ENCODE assay signal across 31 cellular contexts in genomic region chr9:8904971-8905370, GRCh38.
"Had no signal": no experiment of that assay in that cellular context is flagged by ENCODE, and none has a peak within 500 bp of the region (broad histone marks: within the 10 kb centered on the region; RNA-seq: fewer than 3 reads in every experiment).

No MANE protein-coding gene starts in this region.

- H3K36me3 ChIP-seq: ascending aorta, brain microvascular endothelial cell had no signal

- H3K9me3 Mint-ChIP-seq: activated CD4-positive, alpha-beta T cell treated with anti-CD3 and anti-CD28 coated beads, Interleukin-2, amount 10 ng/mL, durations not matched to agents 24 days and 14 days; activated T-helper 1 cell treated with anti-CD3 and anti-CD28 coated beads, Interleukin-12 subunit alpha, Interleukin-12 subunit beta, Interleukin-2, Interleukin-4 antibody, amounts not matched to agents 30 ng/mL and 10 ng/mL and 1 ng/mL, durations not matched to agents 14 hours and 24 hours and 36 hours; activated T-helper 2 cell treated with anti-CD3 and anti-CD28 coated beads, Interferon-gamma antibody, Interleukin-2, Interleukin-4, amounts not matched to agents 10 μg/mL and 5 μg/mL and 100 μg/mL, durations not matched to agents 14 hours and 24 hours and 36 hours; dendritic cell treated with granulocyte-macrophage colony-stimulating factor and Interleukin-4, amounts not matched to agents 40 ng/mL and 50 ng/mL, for 4 days had no signal

- FAIRE-seq: bronchial epithelial cell, frontal cortex had no signal

- H3K27me3 ChIP-seq: ascending aorta, brain microvascular endothelial cell, dorsolateral prefrontal cortex had no signal

- H3K27me3 Mint-ChIP-seq: activated CD4-positive, alpha-beta memory T cell treated with anti-CD3 and anti-CD28 coated beads for 36 hours; activated CD4-positive, alpha-beta T cell treated with anti-CD3 and anti-CD28 coated beads, Interleukin-2, amount 10 ng/mL, durations not matched to agents 24 days and 14 days; activated CD8-positive, alpha-beta memory T cell treated with anti-CD3 and anti-CD28 coated beads, Interleukin-2, amount 10 ng/mL, durations not matched to agents 7 days and 5 days; central memory CD8-positive, alpha-beta T cell; dendritic cell treated with granulocyte-macrophage colony-stimulating factor and Interleukin-4, amounts not matched to agents 40 ng/mL and 50 ng/mL, for 4 days had no signal

- ATAC-seq: activated CD4-positive, alpha-beta T cell treated with anti-CD3 and anti-CD28 coated beads for 36 hours; activated CD8-positive, alpha-beta memory T cell treated with anti-CD3 and anti-CD28 coated beads, Interleukin-2, amount 10 ng/mL, durations not matched to agents 7 days and 5 days; activated CD8-positive, alpha-beta T cell treated with anti-CD3 and anti-CD28 coated beads, Interleukin-2, amount 10 ng/mL, durations not matched to agents 7 days and 5 days; activated naive CD4-positive, alpha-beta T cell treated with anti-CD3 and anti-CD28 coated beads, Interleukin-2, amount 50 U/mL, for 72 hours; esophagus mucosa had no signal

- H3K27ac ChIP-seq: ascending aorta, brain microvascular endothelial cell, coronary artery, dorsolateral prefrontal cortex had no signal

- H3K27ac Mint-ChIP-seq: activated CD4-positive, alpha-beta memory T cell treated with anti-CD3 and anti-CD28 coated beads for 36 hours; activated CD4-positive, alpha-beta T cell treated with anti-CD3 and anti-CD28 coated beads for 36 hours; activated CD4-positive, alpha-beta T cell treated with anti-CD3 and anti-CD28 coated beads, Interleukin-2, amount 10 ng/mL, durations not matched to agents 24 days and 14 days; activated CD8-positive, alpha-beta memory T cell treated with anti-CD3 and anti-CD28 coated beads, Interleukin-2, amount 10 ng/mL, durations not matched to agents 7 days and 5 days; activated CD8-positive, alpha-beta T cell treated with anti-CD3 and anti-CD28 coated beads, Interleukin-2, amount 10 ng/mL, durations not matched to agents 7 days and 5 days; activated naive CD4-positive, alpha-beta T cell treated with anti-CD3 and anti-CD28 coated beads for 36 hours; activated naive CD4-positive, alpha-beta T cell treated with anti-CD3 and anti-CD28 coated beads, Interleukin-2, amount 50 U/mL, for 72 hours; activated naive CD8-positive, alpha-beta T cell treated with anti-CD3 and anti-CD28 coated beads, Interleukin-2, amount 10 ng/mL, durations not matched to agents 7 days and 5 days; activated T-helper 1 cell treated with anti-CD3 and anti-CD28 coated beads, Interleukin-12 subunit alpha, Interleukin-12 subunit beta, Interleukin-2, Interleukin-4 antibody, amounts not matched to agents 30 ng/mL and 10 ng/mL and 1 ng/mL, durations not matched to agents 14 hours and 24 hours and 36 hours; activated T-helper 2 cell treated with anti-CD3 and anti-CD28 coated beads, Interferon-gamma antibody, Interleukin-2, Interleukin-4, amounts not matched to agents 10 μg/mL and 5 μg/mL and 100 μg/mL, durations not matched to agents 14 hours and 24 hours and 36 hours; dendritic cell treated with granulocyte-macrophage colony-stimulating factor and Interleukin-4, amounts not matched to agents 40 ng/mL and 50 ng/mL, for 4 days; endodermal cell had no signal

- H3K4me1 Mint-ChIP-seq: activated CD4-positive, alpha-beta T cell treated with anti-CD3 and anti-CD28 coated beads for 36 hours; activated CD4-positive, alpha-beta T cell treated with anti-CD3 and anti-CD28 coated beads, Interleukin-2, amount 10 ng/mL, durations not matched to agents 24 days and 14 days; activated CD8-positive, alpha-beta memory T cell treated with anti-CD3 and anti-CD28 coated beads, Interleukin-2, amount 10 ng/mL, durations not matched to agents 7 days and 5 days; activated naive CD8-positive, alpha-beta T cell treated with anti-CD3 and anti-CD28 coated beads, Interleukin-2, amount 10 ng/mL, durations not matched to agents 7 days and 5 days; central memory CD8-positive, alpha-beta T cell; endodermal cell had no signal

- DNase-seq: activated CD4-positive, alpha-beta memory T cell treated with anti-CD3 and anti-CD28 coated beads for 36 hours; activated CD4-positive, alpha-beta T cell treated with anti-CD3 and anti-CD28 coated beads for 36 hours; activated CD4-positive, alpha-beta T cell treated with anti-CD3 and anti-CD28 coated beads, Interleukin-2, amount 10 ng/mL, durations not matched to agents 24 days and 14 days; activated CD4-positive, CD25-positive, alpha-beta regulatory T cell; activated CD4-positive, CD25-positive, alpha-beta regulatory T cell treated with anti-CD3 and anti-CD28 coated beads, Interleukin-2, amount 50 U/mL, for 72 hours; activated CD8-positive, alpha-beta memory T cell treated with anti-CD3 and anti-CD28 coated beads, Interleukin-2, amount 10 ng/mL, durations not matched to agents 7 days and 5 days; activated CD8-positive, alpha-beta memory T cell treated with anti-CD3 and anti-CD28 coated beads, Interleukin-2, amount 50 U/mL, for 4 hours; activated CD8-positive, alpha-beta T cell treated with anti-CD3 and anti-CD28 coated beads, Interleukin-2, amount 10 ng/mL, durations not matched to agents 7 days and 5 days; activated effector memory CD4-positive, alpha-beta T cell treated with anti-CD3 and anti-CD28 coated beads, Interleukin-2, amount 50 U/mL, for 16 hours; activated naive CD4-positive, alpha-beta T cell treated with anti-CD3 and anti-CD28 coated beads for 36 hours; activated naive CD8-positive, alpha-beta T cell treated with anti-CD3 and anti-CD28 coated beads, Interleukin-2, amount 10 ng/mL, durations not matched to agents 7 days and 5 days; activated T-cell treated with anti-CD3 and anti-CD28 coated beads, Interleukin-2, amount 50 U/mL, for 1 hour; activated T-cell treated with anti-CD3 and anti-CD28 coated beads, Interleukin-2, amount 50 U/mL, for 48 hours; brain microvascular endothelial cell; dorsolateral prefrontal cortex; effector memory CD4-positive, alpha-beta T cell; endodermal cell; foreskin fibroblast; head of caudate nucleus; T-helper 1 cell; T-helper 2 cell had no signal

- H3K36me3 Mint-ChIP-seq: activated CD4-positive, alpha-beta memory T cell treated with anti-CD3 and anti-CD28 coated beads for 36 hours; activated CD8-positive, alpha-beta memory T cell treated with anti-CD3 and anti-CD28 coated beads, Interleukin-2, amount 10 ng/mL, durations not matched to agents 7 days and 5 days; activated naive CD4-positive, alpha-beta T cell treated with anti-CD3 and anti-CD28 coated beads, Interleukin-2, amount 50 U/mL, for 72 hours; activated naive CD8-positive, alpha-beta T cell treated with anti-CD3 and anti-CD28 coated beads, Interleukin-2, amount 10 ng/mL, durations not matched to agents 7 days and 5 days had no signal

- H3K4me3 ChIP-seq: ascending aorta, coronary artery, dorsolateral prefrontal cortex had no signal

- H3K4me3 Mint-ChIP-seq: activated CD4-positive, alpha-beta memory T cell treated with anti-CD3 and anti-CD28 coated beads for 36 hours; activated CD4-positive, alpha-beta T cell treated with anti-CD3 and anti-CD28 coated beads for 36 hours; activated CD4-positive, alpha-beta T cell treated with anti-CD3 and anti-CD28 coated beads, Interleukin-2, amount 10 ng/mL, durations not matched to agents 24 days and 14 days; activated CD8-positive, alpha-beta memory T cell treated with anti-CD3 and anti-CD28 coated beads, Interleukin-2, amount 10 ng/mL, durations not matched to agents 7 days and 5 days; activated CD8-positive, alpha-beta T cell treated with anti-CD3 and anti-CD28 coated beads, Interleukin-2, amount 10 ng/mL, durations not matched to agents 7 days and 5 days; activated naive CD4-positive, alpha-beta T cell treated with anti-CD3 and anti-CD28 coated beads for 36 hours; activated naive CD8-positive, alpha-beta T cell treated with anti-CD3 and anti-CD28 coated beads, Interleukin-2, amount 10 ng/mL, durations not matched to agents 7 days and 5 days; activated T-helper 1 cell treated with anti-CD3 and anti-CD28 coated beads, Interleukin-12 subunit alpha, Interleukin-12 subunit beta, Interleukin-2, Interleukin-4 antibody, amounts not matched to agents 30 ng/mL and 10 ng/mL and 1 ng/mL, durations not matched to agents 14 hours and 24 hours and 36 hours; central memory CD8-positive, alpha-beta T cell; dendritic cell treated with granulocyte-macrophage colony-stimulating factor and Interleukin-4, amounts not matched to agents 40 ng/mL and 50 ng/mL, for 4 days; endodermal cell had no signal
